Comparison of ENCODE assay signal across 9 cellular contexts in genomic region chr4:115090483-115091075, GRCh38. TPM values are rescaled to one million over a fixed set of nuclear protein-coding genes. Genes with fewer than 3 reads are reported as not detected.
DNase-seq lines count a peak whose midpoint lies in the region; ATAC-seq, FAIRE-seq and TF ChIP-seq lines count a peak whose summit lies in the region.
"Had no signal": no experiment of that assay in that cellular context is flagged by ENCODE, and none has a peak within 500 bp of the region (broad histone marks: within the 10 kb centered on the region; RNA-seq: fewer than 3 reads in every experiment).

No MANE protein-coding gene starts in this region.

- TF ChIP-seq CTCF in coronary artery (IDR thresholded peaks at IDR 0.05) (peak; percentile 19), prostate gland (IDR thresholded peaks at IDR 0.05) (peak in 3 of 4 experiments; percentile 42 to 50 (median 46))

- in situ Hi-C loops in ACHN (cut with HindIII; ENCODE audit: low pct_ligation_motif_present, low pct_unique_long_range_greater_than_20kb, low sequenced_read_pairs) = no loop called here

- TF ChIP-seq POLR2A in GM12891 (IDR thresholded peaks at IDR 0.05; ENCODE audit: low read depth, low read length) = no peak
- no peak for TF ChIP-seq POLR2A in prostate gland (IDR thresholded peaks at IDR 0.05)

- intact Hi-C loops in prostate gland (cut with DNase I) = loop anchor here (5.0 kb wide), 1 partner anchor 447 kb away; no protein-coding TSS in a partner anchor
- intact Hi-C loops in Right ventricle myocardium inferior (cut with DNase I) = no loop called here

- no peak overlapping the region for H3K4me3 ChIP-seq in coronary artery
- no peak overlapping the region for H3K4me3 ChIP-seq in prostate gland

- 26% methylated on average over 4 of the region's 4 CpGs for WGBS in prostate gland

- peak; percentile 48 for FAIRE-seq in GM12891 (lab: Jason Lieb, UNC)

- H3K27ac ChIP-seq in coronary artery = no peak overlapping the region
- no peak overlapping the region for H3K27ac ChIP-seq in prostate gland

- no peaks in the 10 kb centered on the region for H3K27me3 ChIP-seq in prostate gland (replicated peaks; ENCODE audit: insufficient read depth)

- H3K4me1 ChIP-seq in prostate gland (replicated peaks) = no peaks in the 10 kb centered on the region

- no peaks in the 10 kb centered on the region for H3K36me3 ChIP-seq in prostate gland

- peak; percentile 48 for DNase-seq in ACHN
- DNase-seq in GM12891 (ENCODE audit: insufficient read length, low spot score) = no peak
- DNase-seq in NCI-H345 (lab: John Stamatoyannopoulos, UW) = peak; percentile 60
- no peak for DNase-seq in coronary artery (ENCODE audit: low spot score)
- DNase-seq in prostate gland (ENCODE audit: low spot score) = no peak
- no peak for DNase-seq in pons (ENCODE audit: low spot score)
- DNase-seq in Right ventricle myocardium inferior (ENCODE audit: missing footprints) = no peak
- DNase-seq: stimulated activated naive B cell treated with anti-CD40 and anti-IgM and Interleukin-4, amounts not matched to agents 10 μg/mL and 1 μg/mL and 100 μg/mL, for 72 hours had no signal

- no peaks in the 10 kb centered on the region for H3K9me3 ChIP-seq in prostate gland

- ATAC-seq in HG03025 (IDR thresholded peaks at IDR 0.05; ENCODE audit: low FRiP score, unreplicated experiment) (peak; percentile 63), Right ventricle myocardium inferior (no peak)

TF ChIP-seq in GM12891, 5 proteins besides CTCF, POLR2A, EP300 and RAD21:
- TF ChIP-seq POLR2AphosphoS5 (IDR thresholded peaks at IDR 0.05; ENCODE audit: low read depth, low read length) (no peak), PAX5 (IDR thresholded peaks at IDR 0.05; ENCODE audit: insufficient read depth, low read length, severe bottlenecking) (no peak), POU2F2 (IDR thresholded peaks at IDR 0.05; ENCODE audit: low read depth, low read length) (no peak)

RNA-seq across cellular contexts. Expression of gene NDST4, which starts 22.8 kb away (rescaled TPM):
- polyA plus RNA-seq in GM12891 (2012; ENCODE audit: low read depth, missing spikeins) = not detected
- total RNA-seq in prostate gland (1 to 10 TPM in 1 of 2 donors, under 1 TPM in 1; 0.14 to 1.8 TPM), Right ventricle myocardium inferior (not detected)

Comparison
In these comparisons a context has a peak if more than half of its experiments do, and no peak if none do; other contexts are left out.
1. DNase-seq: peak in ACHN (single experiment) and NCI-H345 (single experiment); none in GM12891 (single experiment), coronary artery (single experiment), prostate gland (single experiment), pons (single experiment) and Right ventricle myocardium inferior (single experiment).